ENCODE assay signal across 20 cellular contexts in genomic region chr2:233039217-233040173, GRCh38. TPM values are rescaled to one million over a fixed set of nuclear protein-coding genes. Genes with fewer than 3 reads are reported as not detected.
DNase-seq lines count a peak whose midpoint lies in the region; ATAC-seq and TF ChIP-seq lines count a peak whose summit lies in the region.
"Had no signal": no experiment of that assay in that cellular context is flagged by ENCODE, and none has a peak within 500 bp of the region (broad histone marks: within the 10 kb centered on the region; RNA-seq: fewer than 3 reads in every experiment).

No MANE protein-coding gene starts in this region.

- H3K36me3 Mint-ChIP-seq in MCF 10A (ENCODE audit: insufficient read depth, unreplicated experiment) (no peaks in the 10 kb centered on the region), T-cell (no peaks in the 10 kb centered on the region)
- H3K36me3 Mint-ChIP-seq in T-helper 2 cell treated with Interferon-gamma antibody and Interleukin-4, amounts not matched to agents 5 μg/mL and 100 μg/mL, for 36 hours (ENCODE audit: low read depth) = no peaks in the 10 kb centered on the region
- H3K36me3 Mint-ChIP-seq: CD8-positive, alpha-beta memory T cell had no signal

- CTCF ChIA-PET in MCF 10A (lab: Yijun Ruan, JAX) (no interaction called here), T-cell (lab: Charles Lee) (no interaction called here)

- intact Hi-C loops in MCF 10A (cut with micrococcal nuclease) = no loop called here
- intact Hi-C loops in breast epithelium (cut with DNase I; ENCODE audit: low total_unique reads) = no loop called here
- intact Hi-C loops in sciatic nerve (cut with DNase I) = no loop called here

- peak overlapping the region; percentile 47 for H3K4me3 Mint-ChIP-seq in MCF 10A (ENCODE audit: unreplicated experiment)
- H3K4me3 Mint-ChIP-seq in T-helper 2 cell treated with Interferon-gamma antibody and Interleukin-4, amounts not matched to agents 5 μg/mL and 100 μg/mL, for 36 hours = no peak overlapping the region
- H3K4me3 Mint-ChIP-seq in T-cell = no peak overlapping the region
- H3K4me3 Mint-ChIP-seq: CD8-positive, alpha-beta memory T cell had no signal

- H3K9me3 ChIP-seq in breast epithelium = no peaks in the 10 kb centered on the region
- H3K9me3 ChIP-seq: BLaER1 had no signal

- H3K4me1 ChIP-seq in breast epithelium = no peaks in the 10 kb centered on the region

- BruUV-seq in MCF 10A (replicated peaks; lab: Mats Ljungman, UMichigan) = no TSS peak

- H3K4me3 ChIP-seq in breast epithelium = no peak overlapping the region
- H3K4me3 ChIP-seq: BLaER1, GM23248 had no signal

- DNase-seq in MCF 10A (ENCODE audit: unreplicated experiment) (peak; percentile 58), breast epithelium (ENCODE audit: low spot score in 2 of 2) (no peak), inferior parietal cortex (ENCODE audit: extremely low spot score) (peak; percentile 56), sciatic nerve (ENCODE audit: low spot score) (peak; percentile 47), T-cell (no peak), amniotic stem cell (lab: John Stamatoyannopoulos, UW) (no peak), OCI-M2 (lab: John Stamatoyannopoulos, UW; ENCODE audit: unreplicated experiment) (no peak)
- DNase-seq in T-helper 2 cell treated with Interferon-gamma antibody and Interleukin-4, amounts not matched to agents 5 μg/mL and 100 μg/mL, for 36 hours (ENCODE audit: low spot score) = no peak
- DNase-seq: 8988T; CD8-positive, alpha-beta memory T cell; DND-41; GF-D8; GM23248; NCI-H1048; NCI-H226; NCI-H526 treated with DMSO at 0.1 percent for 48 hours; NK-92 treated with Interleukin-12 subunit alpha and Interleukin-12 subunit beta, amount 100 ng/mL, for 24 hours; OCI-M1 had no signal

- POLR2A ChIA-PET in MCF 10A (lab: Yijun Ruan, JAX) (interaction anchor here (0.7 to 1.8 kb wide), 3 partner anchors 10 to 336 kb away, joined by 3 to 5 read pairs (median 4); no protein-coding TSS in a partner anchor), T-cell (lab: Charles Lee) (no interaction called here)

- no peaks in the 10 kb centered on the region for H3K27me3 Mint-ChIP-seq in MCF 10A (ENCODE audit: insufficient read depth, unreplicated experiment)
- H3K27me3 Mint-ChIP-seq in T-helper 2 cell treated with Interferon-gamma antibody and Interleukin-4, amounts not matched to agents 5 μg/mL and 100 μg/mL, for 36 hours (ENCODE audit: low read depth) = peaks cover 3% of the 10 kb centered on the region
- H3K27me3 Mint-ChIP-seq in T-cell = peaks cover 2 to 4% of the 10 kb centered on the region in 2 donors

- TF ChIP-seq POLR2A in breast epithelium (IDR thresholded peaks at IDR 0.05) = no peak

- peak; percentile 89 for ATAC-seq in sciatic nerve
- ATAC-seq in T-cell (replicated peaks in 1 of 4) = no peak

- H3K27me3 ChIP-seq in breast epithelium = no peaks in the 10 kb centered on the region
- H3K27me3 ChIP-seq: BLaER1 had no signal

- no peak overlapping the region for H3K27ac ChIP-seq in breast epithelium
- H3K27ac ChIP-seq: BLaER1, GM23248 had no signal

- H3K4me1 Mint-ChIP-seq in MCF 10A (ENCODE audit: insufficient read depth, unreplicated experiment) = peaks cover 18% of the 10 kb centered on the region
- no peaks in the 10 kb centered on the region for H3K4me1 Mint-ChIP-seq in T-helper 2 cell treated with Interferon-gamma antibody and Interleukin-4, amounts not matched to agents 5 μg/mL and 100 μg/mL, for 36 hours (ENCODE audit: low read depth)
- H3K4me1 Mint-ChIP-seq in T-cell = no peaks in the 10 kb centered on the region
- H3K4me1 Mint-ChIP-seq: CD8-positive, alpha-beta memory T cell had no signal

- H3K9me3 Mint-ChIP-seq in MCF 10A (ENCODE audit: unreplicated experiment) = no peaks in the 10 kb centered on the region
- no peaks in the 10 kb centered on the region for H3K9me3 Mint-ChIP-seq in T-helper 2 cell treated with Interferon-gamma antibody and Interleukin-4, amounts not matched to agents 5 μg/mL and 100 μg/mL, for 36 hours
- no peaks in the 10 kb centered on the region for H3K9me3 Mint-ChIP-seq in T-cell
- H3K9me3 Mint-ChIP-seq: CD8-positive, alpha-beta memory T cell had no signal

- peak overlapping the region; percentile 93 for H3K27ac Mint-ChIP-seq in MCF 10A (ENCODE audit: low read depth, unreplicated experiment)
- no peak overlapping the region for H3K27ac Mint-ChIP-seq in T-helper 2 cell treated with Interferon-gamma antibody and Interleukin-4, amounts not matched to agents 5 μg/mL and 100 μg/mL, for 36 hours
- no peak overlapping the region for H3K27ac Mint-ChIP-seq in T-cell
- H3K27ac Mint-ChIP-seq: CD8-positive, alpha-beta memory T cell had no signal

- TF ChIP-seq CTCF in MCF 10A (IDR thresholded peaks at IDR 0.05; ENCODE audit: unreplicated experiment) (no peak), breast epithelium (IDR thresholded peaks at IDR 0.05) (no peak)

- H3K36me3 ChIP-seq in breast epithelium = no peaks in the 10 kb centered on the region
- H3K36me3 ChIP-seq: BLaER1 had no signal

RNA-seq across cellular contexts. Expression of gene NEU2, which starts 7.0 kb away (rescaled TPM):
- total RNA-seq in MCF 10A (2022) (not detected in 2 replicates), breast epithelium (not detected), sciatic nerve (not detected), T-cell (not detected)
- total RNA-seq: CD8-positive, alpha-beta memory T cell; GM23248; HT-29 had no signal

RNA-seq across cellular contexts. Expression of gene INPP5D, which starts 20.6 kb away (rescaled TPM):
- 46.1 and 64.9 TPM in 2 replicates for total RNA-seq in MCF 10A (2022)
- total RNA-seq in breast epithelium = 10 to 100 TPM; 18.4 to 20.3 (median 20.0) TPM
- 56.3 TPM for total RNA-seq in sciatic nerve
- 100 to 1,000 TPM; 108 to 216 (median 135) TPM for total RNA-seq in T-cell
- total RNA-seq: GM23248 had no signal

RNA-seq across cellular contexts. Expression of gene NGEF, which starts 26.4 kb away (rescaled TPM):
- total RNA-seq in MCF 10A (2022) (2.7 and 7.4 TPM in 2 replicates), breast epithelium (1 to 10 TPM in 2 of 3 donors, not detected in 1; 1.6 to 6.3 TPM), sciatic nerve (17.5 TPM), T-cell (under 1 TPM in 2 of 5 donors, not detected in 3; 0.09 to 0.19 TPM)

Comparison
In these comparisons a context has a peak if more than half of its experiments do, and no peak if none do; other contexts are left out.
1. DNase-seq: peak in MCF 10A (single experiment), inferior parietal cortex (single experiment) and sciatic nerve (single experiment); none in breast epithelium (0 of 2), T-helper 2 cell treated with Interferon-gamma antibody and Interleukin-4, amounts not matched to agents 5 μg/mL and 100 μg/mL, for 36 hours (single experiment), T-cell (0 of 34), amniotic stem cell (single experiment) and OCI-M2 (single experiment).